Comparison of ENCODE assay signal across 1 cellular context in genomic region chr17:74358696-74359095, GRCh38.
A peak's percentile ranks its signal among the peaks of the same experiment; 100 is the strongest.
TF ChIP-seq lines count a peak whose summit lies in the region.

No MANE protein-coding gene starts in this region.

TF ChIP-seq in K562, 482 proteins besides CTCF, POLR2A, EP300 and RAD21 (continued from another document and continues in another):
- TF ChIP-seq PPARD (CRISPR knock-in tag; IDR thresholded peaks at IDR 0.05) (no peak), CHAMP1 (IDR thresholded peaks at IDR 0.05) (no peak), BMI1 (IDR thresholded peaks at IDR 0.05; ENCODE audit: low read length) (no peak), NFYB (IDR thresholded peaks at IDR 0.05; ENCODE audit: extremely low read depth, insufficient read length) (peak; percentile 49), ZNF263 (CRISPR knock-in tag; IDR thresholded peaks at IDR 0.05; ENCODE audit: borderline replicate concordance) (no peak), CTBP1 (IDR thresholded peaks at IDR 0.05; ENCODE audit: borderline replicate concordance) (no peak), NR2C2 (CRISPR knock-in tag; IDR thresholded peaks at IDR 0.05) (peak; percentile 95), NR2C2 (tag; IDR thresholded peaks at IDR 0.05) (peak; percentile 97), KAT8 (IDR thresholded peaks at IDR 0.05; ENCODE audit: low read depth) (no peak), JUND (IDR thresholded peaks at IDR 0.05; ENCODE audit: borderline replicate concordance, low read depth, low read length) (no peak), JUND (tag; IDR thresholded peaks at IDR 0.05; ENCODE audit: borderline replicate concordance, low read depth, low read length) (no peak), ZNF24 (IDR thresholded peaks at IDR 0.05) (peak; percentile 64; the same call in 1 of the 2 replicates), POU5F1 (IDR thresholded peaks at IDR 0.05; ENCODE audit: borderline replicate concordance, low read depth, low read length, partially characterized antibody) (no peak), ZBED1 (IDR thresholded peaks at IDR 0.05) (no peak), UBTF (IDR thresholded peaks at IDR 0.05; ENCODE audit: borderline replicate concordance in 1 of 2, low read depth in 2 of 2, low read length in 2 of 2) (no peak), SRF (CRISPR knock-in tag; IDR thresholded peaks at IDR 0.05) (no peak), CREB3L1 (IDR thresholded peaks at IDR 0.05; ENCODE audit: borderline replicate concordance, low read depth) (no peak), ATF1 (CRISPR knock-in tag; IDR thresholded peaks at IDR 0.05) (no peak), ATF1 (tag; IDR thresholded peaks at IDR 0.05) (no peak), GMEB1 (CRISPR knock-in tag; IDR thresholded peaks at IDR 0.05) (no peak), HLTF (IDR thresholded peaks at IDR 0.05) (no peak), USF2 (CRISPR knock-in tag; IDR thresholded peaks at IDR 0.05) (peak; percentile 92), FOXO4 (CRISPR knock-in tag; IDR thresholded peaks at IDR 0.05) (no peak), ZSCAN32 (CRISPR knock-in tag; IDR thresholded peaks at IDR 0.05) (no peak), ZNF699 (CRISPR knock-in tag; IDR thresholded peaks at IDR 0.05; ENCODE audit: insufficient replicate concordance) (no peak), USF1 (CRISPR knock-in tag; IDR thresholded peaks at IDR 0.05) (peak; percentile 86), THRAP3 (IDR thresholded peaks at IDR 0.05; ENCODE audit: borderline replicate concordance) (no peak), HCFC1 (IDR thresholded peaks at IDR 0.05; ENCODE audit: low read depth, low read length) (peak; percentile 78), ZKSCAN1 (IDR thresholded peaks at IDR 0.05; ENCODE audit: low read depth, low read length) (no peak), NR3C1 (CRISPR knock-in tag; IDR thresholded peaks at IDR 0.05) (no peak), LARP7 (IDR thresholded peaks at IDR 0.05) (no peak), GABPB2 (CRISPR knock-in tag; conservative IDR thresholded peaks at IDR 0.05) (no peak), NBN (IDR thresholded peaks at IDR 0.05; ENCODE audit: low read depth) (no peak), ZFX (CRISPR knock-in tag; IDR thresholded peaks at IDR 0.05) (no peak), MAX (CRISPR knock-in tag; IDR thresholded peaks at IDR 0.05) (no peak), POLR3A (IDR thresholded peaks at IDR 0.05; ENCODE audit: borderline replicate concordance, extremely low read depth, insufficient read depth, insufficient read length) (no peak), SRSF1 (IDR thresholded peaks at IDR 0.05; ENCODE audit: low read depth, low read length) (no peak), ARNT (IDR thresholded peaks at IDR 0.05) (no peak), ZBTB11 (CRISPR knock-in tag; IDR thresholded peaks at IDR 0.05) (no peak), KDM2B (CRISPR knock-in tag; IDR thresholded peaks at IDR 0.05) (no peak), OTX1 (CRISPR knock-in tag; IDR thresholded peaks at IDR 0.05) (no peak), MTA3 (IDR thresholded peaks at IDR 0.05; ENCODE audit: borderline replicate concordance) (no peak), BRCA1 (IDR thresholded peaks at IDR 0.05) (no peak), BRCA1 (CRISPR knock-in tag; IDR thresholded peaks at IDR 0.05) (no peak), PML (IDR thresholded peaks at IDR 0.05; ENCODE audit: low read length) (no peak), RBM17 (IDR thresholded peaks at IDR 0.05; ENCODE audit: borderline replicate concordance, low read depth, low read length) (no peak), BRF2 (IDR thresholded peaks at IDR 0.05; ENCODE audit: borderline replicate concordance, insufficient read depth, insufficient read length) (no peak), CBFA2T2 (conservative IDR thresholded peaks at IDR 0.05) (0 out of 2 replicates have a peak, but pooled peaks have one; percentile 13), IRF1 (CRISPR knock-in tag; IDR thresholded peaks at IDR 0.05; ENCODE audit: borderline replicate concordance) (no peak), IRF2 (CRISPR knock-in tag; IDR thresholded peaks at IDR 0.05) (no peak), MYC (IDR thresholded peaks at IDR 0.05; ENCODE audit: low read depth, low read length) (no peak), MYC (CRISPR knock-in tag; IDR thresholded peaks at IDR 0.05; ENCODE audit: borderline replicate concordance, low read depth) (no peak)
